Comparison of ENCODE assay signal across 1 cellular context in genomic region chr10:60454336-60454735, GRCh38.
TF ChIP-seq lines count a peak whose summit lies in the region.

No MANE protein-coding gene starts in this region.

TF ChIP-seq in GM23338, 12 proteins besides CTCF, POLR2A, EP300 and RAD21 (continued from another document):
- TF ChIP-seq ZNF462 (CRISPR knock-in tag; IDR thresholded peaks at IDR 0.05): no peak
- TF ChIP-seq ETS1 (IDR thresholded peaks at IDR 0.05): no peak
- no peak for TF ChIP-seq CREB1 (CRISPR knock-in tag; IDR thresholded peaks at IDR 0.05; ENCODE audit: low read depth)
- TF ChIP-seq EZH2 (IDR thresholded peaks at IDR 0.05; ENCODE audit: low read depth, unreplicated experiment): no peak
- TF ChIP-seq ZNF114 (CRISPR knock-in tag; IDR thresholded peaks at IDR 0.05): no peak
- no peak for TF ChIP-seq NANOG (IDR thresholded peaks at IDR 0.05; ENCODE audit: borderline replicate concordance)
- no peak for TF ChIP-seq POLR2AphosphoS5 (IDR thresholded peaks at IDR 0.05; ENCODE audit: low read depth)
- no peak for TF ChIP-seq REST (IDR thresholded peaks at IDR 0.05; ENCODE audit: unreplicated experiment)
TF ChIP-seq in GM23338: peak in this region for 0.
